Comparison of ENCODE assay signal across 28 cellular contexts in the genomic region with DNA sequence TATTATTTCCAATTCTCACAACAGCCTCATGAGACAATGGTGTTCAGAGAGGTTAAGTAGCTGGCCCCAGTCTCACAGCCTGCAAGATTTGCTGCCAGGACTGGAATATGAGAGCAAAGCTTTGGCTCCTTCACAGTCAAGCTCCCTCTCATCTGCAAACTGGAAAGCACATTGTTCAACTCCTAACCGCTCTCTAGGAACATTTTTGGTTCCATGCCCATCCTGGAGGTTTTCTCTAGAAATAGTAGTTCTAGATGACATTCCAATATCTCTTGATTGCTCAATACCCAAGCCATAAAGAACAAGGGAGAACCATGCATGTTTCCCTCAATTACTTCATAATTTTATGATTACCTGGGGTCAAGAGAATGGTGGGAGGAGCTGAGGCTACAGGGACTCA.
"Had no signal": no experiment of that assay in that cellular context is flagged by ENCODE, and none has a peak within 500 bp of the region (broad histone marks: within the 10 kb centered on the region; RNA-seq: fewer than 3 reads in every experiment).

No MANE protein-coding gene starts in this region.

- H3K4me1 ChIP-seq: breast epithelium, pancreas, psoas muscle, right atrium auricular region, stomach had no signal

- FAIRE-seq: astrocyte, islet of Langerhans, pancreas had no signal

- H3K27ac ChIP-seq: breast epithelium, epithelial cell of prostate, heart left ventricle, pancreas, psoas muscle, right atrium auricular region, stomach, suprapubic skin, transverse colon had no signal

- ATAC-seq: activated CD4-positive, alpha-beta T cell treated with anti-CD3 and anti-CD28 coated beads for 36 hours; psoas muscle; stimulated activated memory B cell treated with anti-CD40 and anti-IgM and Interleukin-4, amounts not matched to agents 10 μg/mL and 1 μg/mL and 100 μg/mL, for 72 hours had no signal

- H3K9me3 Mint-ChIP-seq: activated B cell treated with CpG ODN at 0.5 μM for 24 hours; activated T-cell treated with anti-CD3 and anti-CD28 coated beads, Interleukin-2, amount 50 U/mL, for 24 hours; activated T-helper 2 cell treated with anti-CD3 and anti-CD28 coated beads, Interferon-gamma antibody, Interleukin-2, Interleukin-4, amounts not matched to agents 10 μg/mL and 5 μg/mL and 100 μg/mL, durations not matched to agents 14 hours and 24 hours and 36 hours; stimulated activated memory B cell treated with anti-CD40 and anti-IgM and Interleukin-4, amounts not matched to agents 10 μg/mL and 1 μg/mL and 100 μg/mL, for 72 hours had no signal

- H3K4me3 ChIP-seq: breast epithelium, heart left ventricle, pancreas, psoas muscle, right atrium auricular region, skin epidermis, stomach, suprapubic skin, transverse colon had no signal

- H3K9me3 ChIP-seq: breast epithelium, heart left ventricle, pancreas, psoas muscle, right atrium auricular region, stomach, suprapubic skin, transverse colon had no signal

- H3K27ac Mint-ChIP-seq: activated B cell treated with CpG ODN at 0.5 μM for 24 hours; activated CD4-positive, alpha-beta T cell treated with anti-CD3 and anti-CD28 coated beads for 36 hours; activated naive CD8-positive, alpha-beta T cell; activated T-cell treated with anti-CD3 and anti-CD28 coated beads, Interleukin-2, amount 50 U/mL, for 24 hours; activated T-helper 2 cell treated with anti-CD3 and anti-CD28 coated beads, Interferon-gamma antibody, Interleukin-2, Interleukin-4, amounts not matched to agents 10 μg/mL and 5 μg/mL and 100 μg/mL, durations not matched to agents 14 hours and 24 hours and 36 hours; memory B cell; nephron progenitor cell; stimulated activated memory B cell treated with anti-CD40 and anti-IgM and Interleukin-4, amounts not matched to agents 10 μg/mL and 1 μg/mL and 100 μg/mL, for 72 hours had no signal

- H3K4me3 Mint-ChIP-seq: activated B cell treated with CpG ODN at 0.5 μM for 24 hours; activated CD4-positive, alpha-beta T cell treated with anti-CD3 and anti-CD28 coated beads for 36 hours; activated naive CD8-positive, alpha-beta T cell; activated T-cell treated with anti-CD3 and anti-CD28 coated beads, Interleukin-2, amount 50 U/mL, for 24 hours; memory B cell; stimulated activated memory B cell treated with anti-CD40 and anti-IgM and Interleukin-4, amounts not matched to agents 10 μg/mL and 1 μg/mL and 100 μg/mL, for 72 hours had no signal

- H3K27me3 Mint-ChIP-seq: memory B cell; stimulated activated memory B cell treated with anti-CD40 and anti-IgM and Interleukin-4, amounts not matched to agents 10 μg/mL and 1 μg/mL and 100 μg/mL, for 72 hours had no signal

- H3K4me1 Mint-ChIP-seq: activated B cell treated with CpG ODN at 0.5 μM for 24 hours; activated CD4-positive, alpha-beta T cell treated with anti-CD3 and anti-CD28 coated beads for 36 hours; memory B cell; stimulated activated memory B cell treated with anti-CD40 and anti-IgM and Interleukin-4, amounts not matched to agents 10 μg/mL and 1 μg/mL and 100 μg/mL, for 72 hours had no signal

- DNase-seq: activated B cell treated with CpG ODN at 0.5 μM for 24 hours; activated CD4-positive, alpha-beta T cell treated with anti-CD3 and anti-CD28 coated beads for 36 hours; activated CD4-positive, alpha-beta T cell treated with anti-CD3 and anti-CD28 coated beads, Interleukin-2, amount 50 U/mL, for 4 hours; activated CD8-positive, alpha-beta memory T cell treated with anti-CD3 and anti-CD28 coated beads for 24 hours; activated CD8-positive, alpha-beta memory T cell treated with anti-CD3 and anti-CD28 coated beads, Interleukin-2, amount 50 U/mL, for 4 hours; activated naive CD4-positive, alpha-beta T cell; activated T-cell treated with anti-CD3 and anti-CD28 coated beads, Interleukin-2, amount 50 U/mL, for 24 hours; cerebellar nuclear complex; cortex of kidney; heart left ventricle; nephron progenitor cell; pancreas; psoas muscle; stimulated activated CD4-positive, alpha-beta T cell treated with anti-CD3 and anti-CD28 coated beads, Interleukin-1b, Interleukin-23, amount 100 ng/mL, for 48 hours; stomach; T-helper 9 cell; transverse colon had no signal

- H3K27me3 ChIP-seq: breast epithelium, heart left ventricle, right atrium auricular region, suprapubic skin, transverse colon had no signal

- H3K36me3 Mint-ChIP-seq: activated naive CD8-positive, alpha-beta T cell; memory B cell; stimulated activated memory B cell treated with anti-CD40 and anti-IgM and Interleukin-4, amounts not matched to agents 10 μg/mL and 1 μg/mL and 100 μg/mL, for 72 hours had no signal

- H3K36me3 ChIP-seq: breast epithelium, heart left ventricle, pancreas, right atrium auricular region, stomach, suprapubic skin, transverse colon had no signal
